In the genomic region with DNA sequence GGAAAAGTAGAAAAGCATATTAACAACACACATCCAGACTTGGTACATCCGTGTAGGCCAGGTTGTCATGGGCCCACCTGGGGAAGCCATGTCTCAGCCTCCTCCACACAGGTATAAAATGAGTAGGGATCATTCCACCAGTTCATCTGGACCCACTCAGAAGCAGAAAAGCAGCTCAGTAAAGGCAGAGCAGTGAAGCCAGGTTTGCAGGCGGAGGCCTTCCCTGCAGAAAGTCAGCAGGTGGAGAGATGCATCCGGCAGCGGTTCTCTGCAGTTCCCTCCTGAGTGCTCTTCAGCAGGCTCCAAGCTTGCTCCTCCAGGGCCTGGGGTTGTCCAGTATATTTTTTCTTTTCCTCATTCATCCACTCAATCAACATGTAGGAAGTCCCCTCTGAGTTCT, we compare ENCODE assay signal across 19 cellular contexts. TPM values are rescaled to one million over a fixed set of nuclear protein-coding genes. Genes with fewer than 3 reads are reported as not detected.
A peak's percentile ranks its signal among the peaks of the same experiment; 100 is the strongest.
DNase-seq lines count a peak whose midpoint lies in the region; ATAC-seq and TF ChIP-seq lines count a peak whose summit lies in the region.
"Had no signal": no experiment of that assay in that cellular context is flagged by ENCODE, and none has a peak within 500 bp of the region (broad histone marks: within the 10 kb centered on the region; RNA-seq: fewer than 3 reads in every experiment).

No MANE protein-coding gene starts in this region.

- H3K27ac ChIP-seq in lower lobe of right lung (no peak overlapping the region), spleen (no peak overlapping the region), sigmoid colon (no peak overlapping the region)
- H3K27ac ChIP-seq: BLaER1, GM23248, HL-60 had no signal

- H3K27ac Mint-ChIP-seq in HFFc6 = peak overlapping the region; percentile 60; the same call in 1 of the 2 replicates
- no peak overlapping the region for H3K27ac Mint-ChIP-seq in chondrocyte (ENCODE audit: unreplicated experiment)

- H3K36me3 Mint-ChIP-seq in HFFc6 (ENCODE audit: low read depth) = peaks cover 45% of the 10 kb centered on the region
- H3K36me3 Mint-ChIP-seq in chondrocyte (ENCODE audit: low read depth) = peaks cover 42% of the 10 kb centered on the region
- H3K36me3 Mint-ChIP-seq: CD14-positive monocyte had no signal

- H3K36me3 ChIP-seq in lower lobe of right lung (no peaks in the 10 kb centered on the region), spleen (no peaks in the 10 kb centered on the region), sigmoid colon (peaks cover 0 to 16% (median 7%) of the 10 kb centered on the region in 4 donors)
- H3K36me3 ChIP-seq: BLaER1 had no signal

- 89 to 99% (median 92%) methylated on average over 4 of the region's 4 CpGs for WGBS in spleen, 5 donors
- 92 to 96% methylated on average over 4 of the region's 4 CpGs for WGBS in sigmoid colon, 2 donors

- H3K4me1 ChIP-seq in lower lobe of right lung (peaks cover 13% of the 10 kb centered on the region), spleen (peaks cover 6 to 47% (median 31%) of the 10 kb centered on the region in 6 donors), sigmoid colon (peaks cover 0 to 31% (median 18%) of the 10 kb centered on the region in 4 donors)
- H3K4me1 ChIP-seq: HAP-1 had no signal

- H3K27me3 Mint-ChIP-seq in HFFc6 (ENCODE audit: insufficient read depth) (peaks cover 1% of the 10 kb centered on the region), chondrocyte (ENCODE audit: low read depth) (no peaks in the 10 kb centered on the region)
- H3K27me3 Mint-ChIP-seq: CD4-positive, alpha-beta memory T cell had no signal

- intact Hi-C loops in lower lobe of right lung (cut with DNase I) = no loop called here
- intact Hi-C loops in spleen (cut with DNase I; ENCODE audit: low total_unique reads) = no loop called here
- intact Hi-C loops in sigmoid colon (cut with DNase I) = no loop called here

- no peak for ATAC-seq in lower lobe of right lung
- ATAC-seq in GM19467 (IDR thresholded peaks at IDR 0.05; ENCODE audit: unreplicated experiment) = no peak
- no peak for ATAC-seq in HG02884 (IDR thresholded peaks at IDR 0.05; ENCODE audit: unreplicated experiment)
- ATAC-seq: GM12878 had no signal

- H3K4me3 Mint-ChIP-seq in HFFc6 = no peak overlapping the region
- H3K4me3 Mint-ChIP-seq in chondrocyte (ENCODE audit: unreplicated experiment) = no peak overlapping the region
- H3K4me3 Mint-ChIP-seq: CD14-positive monocyte; CD4-positive, alpha-beta memory T cell had no signal

- DNase-seq in HFFc6 (no peak), chondrocyte (ENCODE audit: low spot score) (peak; percentile 44), lower lobe of right lung (peak; percentile 4), spleen (peak; percentile 62), sigmoid colon (no peak)
- no peak for DNase-seq in stimulated activated naive CD4-positive, alpha-beta T cell (lab: John Stamatoyannopoulos, UW)
- DNase-seq: 8988T; Calu3; CD4-positive, alpha-beta memory T cell; DMS79 treated with DMSO at 0.1 percent for 48 hours; GF-D8; GM23248 had no signal

- peaks cover 37% of the 10 kb centered on the region for H3K4me1 Mint-ChIP-seq in HFFc6 (ENCODE audit: low read depth)
- H3K4me1 Mint-ChIP-seq in chondrocyte (ENCODE audit: low read depth) = peaks cover 63% of the 10 kb centered on the region

- H3K4me3 ChIP-seq in lower lobe of right lung (no peak overlapping the region), spleen (no peak overlapping the region), sigmoid colon (no peak overlapping the region)
- H3K4me3 ChIP-seq: BLaER1, GM12878, GM23248, HAP-1 had no signal

- no peak for TF ChIP-seq EP300 in sigmoid colon (IDR thresholded peaks at IDR 0.05)

- H3K9me3 Mint-ChIP-seq in HFFc6 = no peaks in the 10 kb centered on the region
- H3K9me3 Mint-ChIP-seq in chondrocyte (ENCODE audit: low read depth) = no peaks in the 10 kb centered on the region
- H3K9me3 Mint-ChIP-seq: CD14-positive monocyte; CD4-positive, alpha-beta memory T cell had no signal

- no peaks in the 10 kb centered on the region for H3K9me3 ChIP-seq in lower lobe of right lung
- no peaks in the 10 kb centered on the region for H3K9me3 ChIP-seq in spleen
- no peaks in the 10 kb centered on the region for H3K9me3 ChIP-seq in sigmoid colon
- H3K9me3 ChIP-seq: BLaER1, HAP-1 had no signal

- TF ChIP-seq POLR2A in spleen (IDR thresholded peaks at IDR 0.05) (no peak), sigmoid colon (IDR thresholded peaks at IDR 0.05) (no peak)

- H3K27me3 ChIP-seq in lower lobe of right lung (ENCODE audit: low read depth) (no peaks in the 10 kb centered on the region), spleen (replicated peaks in 1 of 7) (no peaks in the 10 kb centered on the region), sigmoid colon (no peaks in the 10 kb centered on the region)
- H3K27me3 ChIP-seq: BLaER1 had no signal

- TF ChIP-seq CTCF in HFFc6 (IDR thresholded peaks at IDR 0.05) (no peak), chondrocyte (IDR thresholded peaks at IDR 0.05) (no peak), lower lobe of right lung (IDR thresholded peaks at IDR 0.05) (no peak), spleen (IDR thresholded peaks at IDR 0.05 in 8 of 11, conservative IDR thresholded peaks at IDR 0.05 in 3 of 11) (no peak), sigmoid colon (IDR thresholded peaks at IDR 0.05) (no peak)

RNA-seq across cellular contexts. Expression of gene LOXL1, which starts 22.1 kb away (rescaled TPM):
- 100 to 1,000 TPM; 235 to 309 (median 288) TPM for total RNA-seq in HFFc6 (2021; fragmentation: NEBNext Ultra II Directional; extraction: Animal tissue kit (Norgen Biotek cat#: 25700))
- 428 to 446 TPM (median 444 TPM) in 3 replicates for total RNA-seq in chondrocyte
- total RNA-seq in lower lobe of right lung = 7.6 TPM
- total RNA-seq in spleen = 1 to 10 TPM; 3.3 to 9.4 (median 6.4) TPM
- 10 to 100 TPM in 1 of 3 donors, 1 to 10 TPM in 2; 7.9 to 11.3 (median 9.4) TPM for polyA plus RNA-seq in spleen
- total RNA-seq in sigmoid colon = 10 to 100 TPM in 3 of 4 donors, 1 to 10 TPM in 1; 7.6 to 27.7 (median 14.6) TPM
- polyA plus RNA-seq in sigmoid colon = 1 to 10 TPM in 2 of 3 donors, not detected in 1; 3.0 to 7.4 TPM

RNA-seq across cellular contexts. Expression of gene STOML1, which starts 43.7 kb away (rescaled TPM):
- total RNA-seq in HFFc6 (2021; fragmentation: NEBNext Ultra II Directional; extraction: Animal tissue kit (Norgen Biotek cat#: 25700)) = 10 to 100 TPM; 21.4 to 30.6 (median 24.7) TPM
- total RNA-seq in chondrocyte (18.0 to 26.4 TPM (median 18.9 TPM) in 3 replicates), lower lobe of right lung (16.3 TPM), spleen (10 to 100 TPM in 3 of 7 donors, 1 to 10 TPM in 4; 9.0 to 15.2 (median 9.6) TPM), sigmoid colon (10 to 100 TPM in 3 of 4 donors, 1 to 10 TPM in 1; 10.0 to 17.8 (median 13.8) TPM)
- polyA plus RNA-seq in spleen (10 to 100 TPM in 2 of 3 donors, 1 to 10 TPM in 1; 8.2 to 12.4 (median 10.4) TPM), sigmoid colon (10 to 100 TPM in 1 of 3 donors, 1 to 10 TPM in 2; 3.5 to 18.5 (median 4.2) TPM)

RNA-seq across cellular contexts. Expression of gene PML, which starts 46.1 kb away (rescaled TPM):
- 10 to 100 TPM; 45.2 to 51.8 (median 47.5) TPM for total RNA-seq in HFFc6 (2021; fragmentation: NEBNext Ultra II Directional; extraction: Animal tissue kit (Norgen Biotek cat#: 25700))
- total RNA-seq in chondrocyte (38.8 to 44.3 TPM (median 40.0 TPM) in 3 replicates), lower lobe of right lung (79.4 TPM), spleen (100 to 1,000 TPM in 2 of 7 donors, 10 to 100 TPM in 5; 79.5 to 127 (median 88.4) TPM), sigmoid colon (100 to 1,000 TPM in 1 of 4 donors, 10 to 100 TPM in 3; 43.3 to 129 (median 60.0) TPM)
- polyA plus RNA-seq in spleen (10 to 100 TPM; 17.5 to 34.6 (median 26.1) TPM), sigmoid colon (10 to 100 TPM in 1 of 3 donors, 1 to 10 TPM in 2; 9.6 to 36.4 (median 9.7) TPM)

Comparison
In these comparisons a context has a peak if more than half of its experiments do, and no peak if none do; other contexts are left out.
1. DNase-seq: peak in chondrocyte (single experiment), lower lobe of right lung (single experiment) and spleen (single experiment); none in HFFc6 (single experiment), sigmoid colon (single experiment) and stimulated activated naive CD4-positive, alpha-beta T cell (0 of 6).
2. RNA of gene LOXL1, which starts 22.1 kb away (total RNA-seq): 428 to 446 TPM in chondrocyte and 235 to 309 TPM in HFFc6; 7.6 to 27.7 TPM in sigmoid colon, 7.6 TPM in lower lobe of right lung (single experiment) and 3.3 to 9.4 TPM in spleen; every median in the first group is over 4 times any median in the second.